In the genomic region with DNA sequence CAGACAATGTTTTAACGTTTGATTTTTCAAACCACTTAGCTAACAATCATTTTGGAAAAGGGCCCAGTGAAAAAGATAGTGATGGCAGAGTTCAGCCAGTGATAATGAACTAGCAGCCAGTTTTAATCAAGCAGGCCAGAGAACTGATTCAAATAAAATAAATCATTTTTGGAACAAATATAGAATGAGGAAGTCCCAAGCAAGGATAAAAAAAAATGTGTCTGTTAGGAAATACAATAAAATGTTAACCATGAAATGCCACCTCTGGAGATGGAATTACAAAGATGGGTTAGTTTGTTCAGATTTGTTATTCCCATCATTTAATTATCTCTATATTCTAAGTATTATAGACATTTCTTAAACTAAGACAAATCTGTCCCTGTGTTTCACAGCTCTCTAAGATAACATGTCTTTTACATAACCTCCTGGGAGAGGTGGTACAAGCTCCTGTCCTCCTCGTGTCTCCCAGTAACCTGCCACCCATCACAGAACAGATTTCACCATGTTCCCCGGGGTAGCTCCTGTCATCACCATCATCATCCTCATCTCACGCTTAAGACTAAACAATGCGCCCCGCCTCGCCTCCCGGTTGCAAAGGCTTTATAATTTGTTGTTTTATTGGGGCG, we compare ENCODE assay signal across 8 cellular contexts. TPM values are rescaled to one million over a fixed set of nuclear protein-coding genes. Genes with fewer than 3 reads are reported as not detected.
DNase-seq lines count a peak whose midpoint lies in the region; ATAC-seq and TF ChIP-seq lines count a peak whose summit lies in the region.

No MANE protein-coding gene starts in this region.

- DNase-seq in G401 (ENCODE audit: low spot score): peak; percentile 27
- no peak for DNase-seq in activated CD4-positive, alpha-beta T cell treated with anti-CD3 and anti-CD28 coated beads, Interleukin-2, amount 10 ng/mL, durations not matched to agents 7 days and 5 days
- DNase-seq in glutamatergic neuron: no peak
- peak in 1 of 2 donors; percentile 46 for DNase-seq in gastrocnemius medialis
- DNase-seq in effector CD4-positive, alpha-beta T cell: no peak
- DNase-seq in UCSD-AML1 (lab: John Stamatoyannopoulos, UW; ENCODE audit: unreplicated experiment): no peak
- no peak for DNase-seq in NCI-H2029 (lab: John Stamatoyannopoulos, UW)

- ATAC-seq in HG02885 (IDR thresholded peaks at IDR 0.05; ENCODE audit: poor library complexity, unreplicated experiment) (peak; percentile 16), gastrocnemius medialis (peak; percentile 35 to 60)

- peaks cover 10% of the 10 kb centered on the region for H3K36me3 Mint-ChIP-seq in activated CD4-positive, alpha-beta T cell treated with anti-CD3 and anti-CD28 coated beads, Interleukin-2, amount 10 ng/mL, durations not matched to agents 7 days and 5 days (ENCODE audit: low read depth)
- peaks cover 4% of the 10 kb centered on the region for H3K36me3 Mint-ChIP-seq in glutamatergic neuron (ENCODE audit: unreplicated experiment)

- H3K9me3 Mint-ChIP-seq in activated CD4-positive, alpha-beta T cell treated with anti-CD3 and anti-CD28 coated beads, Interleukin-2, amount 10 ng/mL, durations not matched to agents 7 days and 5 days: no peaks in the 10 kb centered on the region
- H3K9me3 Mint-ChIP-seq in glutamatergic neuron (ENCODE audit: unreplicated experiment): peaks cover 9% of the 10 kb centered on the region

- in situ Hi-C loops in G401 (cut with HindIII; ENCODE audit: low sequenced_read_pairs) (no loop called here), gastrocnemius medialis (cut with MboI; ENCODE audit: low sequenced_read_pairs in 4 of 4) (no loop called here)

- H3K4me1 ChIP-seq in gastrocnemius medialis: peaks cover 24 to 35% of the 10 kb centered on the region in 2 donors

- no peaks in the 10 kb centered on the region for H3K27me3 Mint-ChIP-seq in activated CD4-positive, alpha-beta T cell treated with anti-CD3 and anti-CD28 coated beads, Interleukin-2, amount 10 ng/mL, durations not matched to agents 7 days and 5 days
- peaks cover 10% of the 10 kb centered on the region for H3K27me3 Mint-ChIP-seq in glutamatergic neuron (ENCODE audit: unreplicated experiment)

- peak overlapping the region; percentile 90 to 98 (median 96) for H3K27ac ChIP-seq in gastrocnemius medialis

- H3K36me3 ChIP-seq in gastrocnemius medialis: no peaks in the 10 kb centered on the region

- H3K27ac Mint-ChIP-seq in activated CD4-positive, alpha-beta T cell treated with anti-CD3 and anti-CD28 coated beads, Interleukin-2, amount 10 ng/mL, durations not matched to agents 7 days and 5 days: peak overlapping the region; percentile 89
- peak overlapping the region; percentile 97 for H3K27ac Mint-ChIP-seq in glutamatergic neuron (ENCODE audit: unreplicated experiment)

- no peaks in the 10 kb centered on the region for H3K9me3 ChIP-seq in gastrocnemius medialis

- POLR2A ChIA-PET in activated CD4-positive, alpha-beta T cell treated with anti-CD3 and anti-CD28 coated beads, Interleukin-2, amount 10 ng/mL, durations not matched to agents 7 days and 5 days (lab: Charles Lee): interaction anchor here (0.6 kb wide), 1 partner anchor 21 kb away, joined by 4 read pairs; no protein-coding TSS in a partner anchor

- H3K4me3 ChIP-seq in gastrocnemius medialis: peak overlapping the region; percentile 83 to 95 (median 90)

- H3K4me3 Mint-ChIP-seq in activated CD4-positive, alpha-beta T cell treated with anti-CD3 and anti-CD28 coated beads, Interleukin-2, amount 10 ng/mL, durations not matched to agents 7 days and 5 days: peak overlapping the region; percentile 95
- H3K4me3 Mint-ChIP-seq in glutamatergic neuron (ENCODE audit: unreplicated experiment): peak overlapping the region; percentile 97

- H3K4me1 Mint-ChIP-seq in activated CD4-positive, alpha-beta T cell treated with anti-CD3 and anti-CD28 coated beads, Interleukin-2, amount 10 ng/mL, durations not matched to agents 7 days and 5 days: peaks cover 55% of the 10 kb centered on the region
- peaks cover 19% of the 10 kb centered on the region for H3K4me1 Mint-ChIP-seq in glutamatergic neuron (ENCODE audit: low read depth, unreplicated experiment)

- no peaks in the 10 kb centered on the region for H3K27me3 ChIP-seq in gastrocnemius medialis

- no peak for TF ChIP-seq POLR2A in gastrocnemius medialis (IDR thresholded peaks at IDR 0.05)

- intact Hi-C loops in gastrocnemius medialis (cut with DNase I; ENCODE audit: low total_unique reads): loop anchor here (1.0 to 2.0 kb wide), 2 partner anchors 62 to 261 kb away; partner anchors contain the start of gene CIAO2A

- CTCF ChIA-PET in activated CD4-positive, alpha-beta T cell treated with anti-CD3 and anti-CD28 coated beads, Interleukin-2, amount 10 ng/mL, durations not matched to agents 7 days and 5 days (lab: Charles Lee): interaction anchor here (0.5 to 1.3 kb wide), 5 partner anchors 13 to 702 kb away, joined by 3 to 4 read pairs (median 3); no protein-coding TSS in a partner anchor

- no peak for TF ChIP-seq CTCF in glutamatergic neuron (IDR thresholded peaks at IDR 0.05; ENCODE audit: partially characterized antibody, unreplicated experiment)
- TF ChIP-seq CTCF in gastrocnemius medialis (IDR thresholded peaks at IDR 0.05 in 4 of 5, conservative IDR thresholded peaks at IDR 0.05 in 1 of 5): no peak

RNA-seq across cellular contexts. Expression of gene HERC1, which starts 1.0 kb away (rescaled TPM):
- total RNA-seq in G401 (2014; rRNA removed; shearing (Covaris generic)): 67.1 and 131 TPM in 2 replicates
- 100 to 1,000 TPM; 100 to 105 TPM for total RNA-seq in activated CD4-positive, alpha-beta T cell treated with anti-CD3 and anti-CD28 coated beads, Interleukin-2, amount 10 ng/mL, durations not matched to agents 7 days and 5 days
- total RNA-seq in glutamatergic neuron (ENCODE audit: unreplicated experiment) (184 TPM), gastrocnemius medialis (100 to 1,000 TPM in 3 of 4 donors, 10 to 100 TPM in 1; 70.0 to 141 (median 114) TPM)
